ENCODE assay signal across 1 cellular context in genomic region chr20:50666709-50667310, GRCh38.
TF ChIP-seq lines count a peak whose summit lies in the region.

No MANE protein-coding gene starts in this region.

TF ChIP-seq in A549, 52 proteins besides CTCF, POLR2A, EP300 and RAD21 (continued from another document):
- TF ChIP-seq SREBF2 (IDR thresholded peaks at IDR 0.05) (no peak), ATOH8 (CRISPR knock-in tag; IDR thresholded peaks at IDR 0.05; ENCODE audit: low read depth) (no peak), RCOR1 (IDR thresholded peaks at IDR 0.05; ENCODE audit: low read depth, low read length) (no peak), FOSL2 (IDR thresholded peaks at IDR 0.05) (no peak), FOSL2 (CRISPR knock-in tag; IDR thresholded peaks at IDR 0.05) (no peak), FOSB (CRISPR knock-in tag; IDR thresholded peaks at IDR 0.05) (no peak), CEBPB (IDR thresholded peaks at IDR 0.05) (no peak)
TF ChIP-seq in A549: peak in this region for 0.
